10 cellular contexts compared by ENCODE assay signal in the genomic region with DNA sequence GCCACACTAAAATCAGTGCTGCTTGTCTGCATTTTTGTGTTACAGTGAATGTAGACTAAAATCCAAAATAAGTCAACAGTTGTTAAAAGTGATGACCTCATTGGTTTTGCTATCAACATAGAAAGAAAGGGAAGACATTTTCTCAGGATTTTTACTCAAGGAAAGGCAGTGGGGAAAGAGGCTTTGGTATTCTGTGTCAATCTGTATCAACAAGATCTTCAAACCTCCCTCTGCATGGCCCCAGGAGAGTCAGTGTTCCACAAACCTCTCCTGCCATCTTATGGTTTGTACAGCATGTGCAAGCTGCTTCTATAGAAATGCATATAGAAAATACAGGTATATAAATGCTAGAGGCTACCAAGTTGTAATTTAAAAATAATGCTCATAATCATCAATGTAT. TPM values are rescaled to one million over a fixed set of nuclear protein-coding genes. Genes with fewer than 3 reads are reported as not detected.
DNase-seq lines count a peak whose midpoint lies in the region; ATAC-seq, FAIRE-seq and TF ChIP-seq lines count a peak whose summit lies in the region.
"Had no signal": no experiment of that assay in that cellular context is flagged by ENCODE, and none has a peak within 500 bp of the region (broad histone marks: within the 10 kb centered on the region; RNA-seq: fewer than 3 reads in every experiment).

No MANE protein-coding gene starts in this region.

- no peak overlapping the region for H3K14ac ChIP-seq in H1 (ENCODE audit: insufficient read length)

- no peaks in the 10 kb centered on the region for H3K4me1 Mint-ChIP-seq in CD8-positive, alpha-beta T cell (ENCODE audit: low read depth)

- H4K20me1 ChIP-seq in Loucy (ENCODE audit: insufficient read depth, low read length, poor library complexity, severe bottlenecking) (no peaks in the 10 kb centered on the region), H1 (replicated peaks in 1 of 2; ENCODE audit: control insufficient read depth in 1 of 2, insufficient read depth in 2 of 2, low read length in 2 of 2) (no peaks in the 10 kb centered on the region)

- no peak overlapping the region for H3K27ac Mint-ChIP-seq in CD8-positive, alpha-beta T cell

- H2BK12ac ChIP-seq in H1 (ENCODE audit: low read depth, low read length), result no peak overlapping the region

- CTCF ChIA-PET in A549 (lab: Yijun Ruan, JAX) (no interaction called here), H1 (lab: Charles Lee; ENCODE audit: partially characterized antibody) (interaction anchor here (1.9 to 2.0 kb wide), 2 partner anchors 10 to 167 kb away, joined by 6 to 9 read pairs; no protein-coding TSS in a partner anchor)
- CTCF ChIA-PET in CD8-positive, alpha-beta T cell (lab: Charles Lee), result no interaction called here

- H3K23ac ChIP-seq in H1 (ENCODE audit: insufficient read length), result no peak overlapping the region

- no peak overlapping the region for H4K5ac ChIP-seq in H1 (ENCODE audit: insufficient read length, low read depth, low read length)

- no peak for TF ChIP-seq EP300 in A549 (IDR thresholded peaks at IDR 0.05)
- TF ChIP-seq EP300 in H1 (IDR thresholded peaks at IDR 0.05; ENCODE audit: borderline replicate concordance in 1 of 2, low read depth in 2 of 2, low read length in 2 of 2), result no peak

- no peak overlapping the region for H2BK20ac ChIP-seq in H1 (ENCODE audit: low read length)

- no peak overlapping the region for H3K27ac ChIP-seq in A549
- no peak overlapping the region for H3K27ac ChIP-seq in H1 (ENCODE audit: low read depth, low read length)
- H3K27ac ChIP-seq in CD8-positive, alpha-beta T cell (ENCODE audit: low read depth, low read length), result no peak overlapping the region

- H3K4me3 Mint-ChIP-seq in CD8-positive, alpha-beta T cell, result no peak overlapping the region

- DNase-seq in A549 (ENCODE audit: low read depth in 1 of 2, low spot score in 1 of 2) (peak; percentile 1 to 11), H1 (ENCODE audit: low read depth in 1 of 2, low spot score in 2 of 2) (no peak), NCI-H2107 (lab: John Stamatoyannopoulos, UW) (no peak), NCI-H2196 (lab: John Stamatoyannopoulos, UW; ENCODE audit: unreplicated experiment) (no peak), middle frontal gyrus (ENCODE audit: extremely low spot score, low spot score) (no peak)
- no peak for DNase-seq in CD8-positive, alpha-beta T cell

- no peaks in the 10 kb centered on the region for H3K4me1 ChIP-seq in A549
- H3K4me1 ChIP-seq in Loucy (ENCODE audit: insufficient read depth, low read length, poor library complexity, severe bottlenecking), result no peaks in the 10 kb centered on the region
- no peaks in the 10 kb centered on the region for H3K4me1 ChIP-seq in H1 (replicated peaks in 1 of 4; ENCODE audit: control insufficient read depth in 3 of 4, insufficient read depth in 4 of 4, low read length in 3 of 4)
- H3K4me1 ChIP-seq in CD8-positive, alpha-beta T cell (ENCODE audit: insufficient read depth, low read length), result no peaks in the 10 kb centered on the region

- ATAC-seq in A549, result 0 out of 6 replicates have a peak, but pooled peaks of 1 of the 2 experiments have one; percentile 46
- ATAC-seq in GM19372 (IDR thresholded peaks at IDR 0.05; ENCODE audit: low read depth, unreplicated experiment), result peak; percentile 63
- ATAC-seq in CD8-positive, alpha-beta T cell, result no peak

- intact Hi-C loops in CD8-positive, alpha-beta T cell (cut with DNase I, micrococcal nuclease), result no loop called here

- H2BK5ac ChIP-seq in H1 (ENCODE audit: low read depth, low read length), result no peak overlapping the region

- no peaks in the 10 kb centered on the region for H3K27me3 ChIP-seq in Loucy (ENCODE audit: insufficient read depth, low read length, poor library complexity, severe bottlenecking)
- no peaks in the 10 kb centered on the region for H3K27me3 ChIP-seq in H1 (replicated peaks in 1 of 4; ENCODE audit: control insufficient read depth in 3 of 4, extremely low read depth in 1 of 4, insufficient read depth in 3 of 4, low read length in 3 of 4)
- H3K27me3 ChIP-seq in CD8-positive, alpha-beta T cell (ENCODE audit: insufficient read depth, low read length), result no peaks in the 10 kb centered on the region

- POLR2A ChIA-PET in A549 (lab: Yijun Ruan, JAX) (no interaction called here), H1 (lab: Charles Lee; ENCODE audit: partially characterized antibody) (no interaction called here)
- POLR2A ChIA-PET in CD8-positive, alpha-beta T cell (lab: Charles Lee), result no interaction called here

- H3K79me1 ChIP-seq in H1 (ENCODE audit: low read depth, low read length), result no peaks in the 10 kb centered on the region

- no peaks in the 10 kb centered on the region for H3K9me2 ChIP-seq in Loucy (replicated peaks; ENCODE audit: low read depth, low read length)

- TF ChIP-seq CTCF in A549 (IDR thresholded peaks at IDR 0.05) (0 out of 3 replicates have a peak, but pooled peaks have one; percentile 5), Loucy (conservative IDR thresholded peaks at IDR 0.05; ENCODE audit: low read length) (peak; percentile 23; the same call in 1 of the 2 replicates), H1 (IDR thresholded peaks at IDR 0.05; ENCODE audit: control extremely low read depth in 1 of 3, insufficient read depth in 1 of 3, low read depth in 1 of 3, low read length in 3 of 3) (peak in 2 of 3 experiments; percentile 27 to 32; a peak in 2 of 4 replicates)
- no peak for TF ChIP-seq CTCF in CD8-positive, alpha-beta T cell (IDR thresholded peaks at IDR 0.05)

- H2AFZ ChIP-seq in Loucy (ENCODE audit: low read length), result no peak overlapping the region
- no peak overlapping the region for H2AFZ ChIP-seq in H1 (ENCODE audit: low read length)

- no peaks in the 10 kb centered on the region for H3K23me2 ChIP-seq in H1 (ENCODE audit: low read depth, low read length)

- H2BK120ac ChIP-seq in H1 (replicated peaks; ENCODE audit: low read depth, low read length), result no peak overlapping the region

- H3K4me3 ChIP-seq in A549 (no peak overlapping the region), Loucy (ENCODE audit: low read length, poor library complexity, severe bottlenecking) (no peak overlapping the region), H1 (ENCODE audit: extremely low read depth in 1 of 4, insufficient read depth in 2 of 4, low read depth in 3 of 4, low read length in 4 of 4) (no peak overlapping the region)
- no peak overlapping the region for H3K4me3 ChIP-seq in CD8-positive, alpha-beta T cell (ENCODE audit: low read depth, low read length)

- H3K56ac ChIP-seq in H1 (replicated peaks; ENCODE audit: insufficient read length, low read depth, low read length), result no peak overlapping the region

- no peak overlapping the region for H2AK5ac ChIP-seq in H1 (ENCODE audit: low read depth, low read length)

- no peaks in the 10 kb centered on the region for H3K9me3 Mint-ChIP-seq in CD8-positive, alpha-beta T cell

- no peak overlapping the region for H3K4ac ChIP-seq in H1 (replicated peaks; ENCODE audit: insufficient read length, low read depth, low read length)

- no peak overlapping the region for H3K18ac ChIP-seq in H1 (ENCODE audit: extremely low read depth, low read length)

- TF ChIP-seq POLR2A in A549 (IDR thresholded peaks at IDR 0.05; ENCODE audit: low read length), result no peak
- TF ChIP-seq POLR2A in H1 (IDR thresholded peaks at IDR 0.05; ENCODE audit: control extremely low read depth in 1 of 2, low read depth in 2 of 2, low read length in 2 of 2), result no peak

- no peak overlapping the region for H2BK15ac ChIP-seq in H1 (ENCODE audit: low read length)

- H3K4me2 ChIP-seq in A549, result no peak overlapping the region
- H3K4me2 ChIP-seq in Loucy (ENCODE audit: low read depth, low read length, poor library complexity, severe bottlenecking), result no peak overlapping the region
- H3K4me2 ChIP-seq in H1 (ENCODE audit: insufficient read depth in 1 of 2, low read depth in 2 of 2, low read length in 2 of 2), result no peak overlapping the region

- peaks cover 10% of the 10 kb centered on the region for H3K27me3 Mint-ChIP-seq in CD8-positive, alpha-beta T cell (ENCODE audit: low read depth)

- no peak overlapping the region for H4K91ac ChIP-seq in H1 (replicated peaks; ENCODE audit: insufficient read length, low read length)

- no peak overlapping the region for H4K8ac ChIP-seq in H1 (ENCODE audit: extremely low read depth, insufficient read depth, low read length)

- H3F3A ChIP-seq in Loucy (ENCODE audit: low read depth), result no peaks in the 10 kb centered on the region

- no peaks in the 10 kb centered on the region for H3K79me2 ChIP-seq in Loucy (ENCODE audit: insufficient read depth, low read length)
- no peaks in the 10 kb centered on the region for H3K79me2 ChIP-seq in H1 (ENCODE audit: control insufficient read depth in 1 of 2, insufficient read depth in 2 of 2, low read length in 2 of 2)

- TF ChIP-seq RAD21 in A549 (conservative IDR thresholded peaks at IDR 0.05 in 1 of 2, IDR thresholded peaks at IDR 0.05 in 1 of 2), result peak; percentile 14 to 38; a peak in 2 of 5 replicates
- TF ChIP-seq RAD21 in H1 (IDR thresholded peaks at IDR 0.05 in 1 of 2, conservative IDR thresholded peaks at IDR 0.05 in 1 of 2; ENCODE audit: low read depth in 2 of 2, low read length in 2 of 2), result peak; percentile 68 to 71

- H3K36me3 ChIP-seq in Loucy (ENCODE audit: insufficient read depth, low read length), result no peaks in the 10 kb centered on the region
- H3K36me3 ChIP-seq in H1 (ENCODE audit: control insufficient read depth in 2 of 4, insufficient read depth in 4 of 4, low read length in 3 of 4), result no peaks in the 10 kb centered on the region
- no peaks in the 10 kb centered on the region for H3K36me3 ChIP-seq in CD8-positive, alpha-beta T cell (ENCODE audit: insufficient read depth, low read length)

- no peaks in the 10 kb centered on the region for H3K36me3 Mint-ChIP-seq in CD8-positive, alpha-beta T cell

- FAIRE-seq in A549 (lab: Jason Lieb, UNC) (no peak), H1 (lab: Jason Lieb, UNC) (no peak)

- H3K9ac ChIP-seq in Loucy (ENCODE audit: low read depth, low read length, poor library complexity, severe bottlenecking) (no peak overlapping the region), H1 (replicated peaks in 1 of 4; ENCODE audit: extremely low read depth in 1 of 4, low read depth in 3 of 4, low read length in 3 of 4) (no peak overlapping the region)

- H3K9me3 ChIP-seq in A549 (no peaks in the 10 kb centered on the region), Loucy (ENCODE audit: insufficient read depth, low read depth, low read length) (no peaks in the 10 kb centered on the region; the same call in 1 of the 2 replicates), H1 (ENCODE audit: insufficient read depth in 2 of 2, low read depth in 1 of 2, low read length in 1 of 2) (peaks cover 5 to 7% of the 10 kb centered on the region in 2 experiments; a peak in 2 of 4 replicates)
- H3K9me3 ChIP-seq in CD8-positive, alpha-beta T cell (ENCODE audit: low read length), result no peaks in the 10 kb centered on the region

RNA-seq across cellular contexts. Expression of a gene that starts 13.8 kb away (rescaled TPM):
- not detected in 2 replicates for polyA plus RNA-seq in A549 (2011; rRNA removed)
- polyA plus RNA-seq in A549 (2012; cell fraction: cytosol; rRNA removed), result not detected in 2 replicates
- not detected in 2 replicates for polyA plus RNA-seq in A549 (2012; cell fraction: nucleus; rRNA removed)
- polyA plus RNA-seq in A549 (2017; fragmentation: RNase III; extraction: RNeasy Plus Mini Kit Qiagen cat#74134 plus additional on column Dnase treatment), result not detected in 3 replicates
- polyA minus RNA-seq in A549 (2011; rRNA and poly(A)+ RNA removed), result not detected in 2 replicates
- not detected in 2 replicates for total RNA-seq in H1 (2021; fragmentation: NEBNext Ultra II Directional; extraction: Animal tissue kit (Norgen Biotek cat#: 25700))
- 0.08 TPM in 1 of 2 replicates, not detected in the other for polyA plus RNA-seq in H1 (2011; rRNA removed)
- not detected for polyA plus RNA-seq in H1 (2011; cell fraction: cytosol; rRNA removed)
- polyA plus RNA-seq in H1 (2011; cell fraction: nucleus; rRNA removed), result 0.26 TPM
- polyA plus RNA-seq in H1 (2012, experiment 1 of 2), result 0.05 TPM in 1 of 4 replicates, not detected in the others
- polyA plus RNA-seq in H1 (2012, experiment 2 of 2), result not detected
- 0.08 TPM for polyA plus RNA-seq in H1 (2013, experiment 1 of 2)
- 0.07 TPM for polyA plus RNA-seq in H1 (2013, experiment 2 of 2)
- polyA minus RNA-seq in H1 (2011; rRNA and poly(A)+ RNA removed), result 0.35 TPM in 1 of 2 replicates, not detected in the other
- not detected for polyA minus RNA-seq in H1 (2011; cell fraction: cytosol; rRNA and poly(A)+ RNA removed)
- not detected for polyA minus RNA-seq in H1 (2011; cell fraction: nucleus; rRNA and poly(A)+ RNA removed)
- total RNA-seq in CD8-positive, alpha-beta T cell, result not detected
- total RNA-seq: HT1080 had no signal
- polyA plus RNA-seq: esophagus had no signal

RNA-seq across cellular contexts. Expression of a gene that starts 18.5 kb away (rescaled TPM):
- not detected in 2 replicates for polyA plus RNA-seq in A549 (2011; rRNA removed)
- not detected in 2 replicates for polyA plus RNA-seq in A549 (2012; cell fraction: cytosol; rRNA removed)
- polyA plus RNA-seq in A549 (2012; cell fraction: nucleus; rRNA removed), result not detected in 2 replicates
- not detected in 3 replicates for polyA plus RNA-seq in A549 (2017; fragmentation: RNase III; extraction: RNeasy Plus Mini Kit Qiagen cat#74134 plus additional on column Dnase treatment)
- not detected in 2 replicates for polyA minus RNA-seq in A549 (2011; rRNA and poly(A)+ RNA removed)
- not detected in 2 replicates for total RNA-seq in H1 (2021; fragmentation: NEBNext Ultra II Directional; extraction: Animal tissue kit (Norgen Biotek cat#: 25700))
- not detected in 2 replicates for polyA plus RNA-seq in H1 (2011; rRNA removed)
- not detected for polyA plus RNA-seq in H1 (2011; cell fraction: cytosol; rRNA removed)
- polyA plus RNA-seq in H1 (2011; cell fraction: nucleus; rRNA removed), result not detected
- polyA plus RNA-seq in H1 (2012, experiment 1 of 2), result not detected in 4 replicates
- polyA plus RNA-seq in H1 (2012, experiment 2 of 2), result not detected
- polyA plus RNA-seq in H1 (2013, experiment 1 of 2), result not detected
- polyA plus RNA-seq in H1 (2013, experiment 2 of 2), result not detected
- 0.27 TPM in 1 of 2 replicates, not detected in the other for polyA minus RNA-seq in H1 (2011; rRNA and poly(A)+ RNA removed)
- polyA minus RNA-seq in H1 (2011; cell fraction: cytosol; rRNA and poly(A)+ RNA removed), result not detected
- not detected for polyA minus RNA-seq in H1 (2011; cell fraction: nucleus; rRNA and poly(A)+ RNA removed)
- total RNA-seq in CD8-positive, alpha-beta T cell, result not detected
- total RNA-seq: HT1080 had no signal
- polyA plus RNA-seq: esophagus had no signal

RNA-seq across cellular contexts. Expression of a gene that starts 26.5 kb away (rescaled TPM):
- polyA plus RNA-seq in A549 (2011; rRNA removed) (0.09 and 0.19 TPM in 2 replicates), A549 (2017; fragmentation: RNase III; extraction: RNeasy Plus Mini Kit Qiagen cat#74134 plus additional on column Dnase treatment) (0.06 to 0.10 TPM in 2 of 3 replicates, not detected in the other), H1 (2011; rRNA removed) (0.06 TPM in 1 of 2 replicates, not detected in the other)
- polyA plus RNA-seq in A549 (2012; cell fraction: cytosol; rRNA removed), result 0.07 and 0.08 TPM in 2 replicates
- 0.05 TPM in 1 of 2 replicates, not detected in the other for polyA plus RNA-seq in A549 (2012; cell fraction: nucleus; rRNA removed)
- 0.29 and 0.54 TPM in 2 replicates for polyA minus RNA-seq in A549 (2011; rRNA and poly(A)+ RNA removed)
- not detected in 2 replicates for total RNA-seq in H1 (2021; fragmentation: NEBNext Ultra II Directional; extraction: Animal tissue kit (Norgen Biotek cat#: 25700))
- 0.06 TPM for polyA plus RNA-seq in H1 (2011; cell fraction: cytosol; rRNA removed)
- 0.24 TPM for polyA plus RNA-seq in H1 (2011; cell fraction: nucleus; rRNA removed)
- polyA plus RNA-seq in H1 (2012, experiment 1 of 2), result not detected in 4 replicates
- not detected for polyA plus RNA-seq in H1 (2012, experiment 2 of 2)
- polyA plus RNA-seq in H1 (2013, experiment 1 of 2), result not detected
- polyA plus RNA-seq in H1 (2013, experiment 2 of 2), result not detected
- 0.25 and 2.4 TPM in 2 replicates for polyA minus RNA-seq in H1 (2011; rRNA and poly(A)+ RNA removed)
- polyA minus RNA-seq in H1 (2011; cell fraction: cytosol; rRNA and poly(A)+ RNA removed), result not detected
- 0.90 TPM for polyA minus RNA-seq in H1 (2011; cell fraction: nucleus; rRNA and poly(A)+ RNA removed)
- total RNA-seq in CD8-positive, alpha-beta T cell, result not detected
- polyA plus RNA-seq: esophagus had no signal

RNA-seq across cellular contexts. Expression of a gene that starts 45.7 kb away (rescaled TPM):
- polyA plus RNA-seq in A549 (2011; rRNA removed) (not detected in 2 replicates), A549 (2017; fragmentation: RNase III; extraction: RNeasy Plus Mini Kit Qiagen cat#74134 plus additional on column Dnase treatment) (not detected in 3 replicates), H1 (2011; rRNA removed) (not detected in 2 replicates)
- not detected in 2 replicates for polyA plus RNA-seq in A549 (2012; cell fraction: cytosol; rRNA removed)
- not detected in 2 replicates for polyA plus RNA-seq in A549 (2012; cell fraction: nucleus; rRNA removed)
- not detected in 2 replicates for polyA minus RNA-seq in A549 (2011; rRNA and poly(A)+ RNA removed)
- not detected in 2 replicates for total RNA-seq in H1 (2021; fragmentation: NEBNext Ultra II Directional; extraction: Animal tissue kit (Norgen Biotek cat#: 25700))
- polyA plus RNA-seq in H1 (2011; cell fraction: cytosol; rRNA removed), result not detected
- not detected for polyA plus RNA-seq in H1 (2011; cell fraction: nucleus; rRNA removed)
- not detected in 4 replicates for polyA plus RNA-seq in H1 (2012, experiment 1 of 2)
- polyA plus RNA-seq in H1 (2012, experiment 2 of 2), result not detected
- polyA plus RNA-seq in H1 (2013, experiment 1 of 2), result not detected
- not detected for polyA plus RNA-seq in H1 (2013, experiment 2 of 2)
- polyA minus RNA-seq in H1 (2011; rRNA and poly(A)+ RNA removed), result 0.60 TPM in 1 of 2 replicates, not detected in the other
- not detected for polyA minus RNA-seq in H1 (2011; cell fraction: cytosol; rRNA and poly(A)+ RNA removed)
- polyA minus RNA-seq in H1 (2011; cell fraction: nucleus; rRNA and poly(A)+ RNA removed), result 2.2 TPM
- total RNA-seq in CD8-positive, alpha-beta T cell, result not detected
- polyA plus RNA-seq: esophagus had no signal

RNA-seq across cellular contexts. Expression of a gene that starts 52.1 kb away (rescaled TPM):
- polyA plus RNA-seq in A549 (2011; rRNA removed), result not detected in 2 replicates
- polyA plus RNA-seq in A549 (2012; cell fraction: cytosol; rRNA removed), result not detected in 2 replicates
- not detected in 2 replicates for polyA plus RNA-seq in A549 (2012; cell fraction: nucleus; rRNA removed)
- not detected in 3 replicates for polyA plus RNA-seq in A549 (2017; fragmentation: RNase III; extraction: RNeasy Plus Mini Kit Qiagen cat#74134 plus additional on column Dnase treatment)
- not detected in 2 replicates for polyA minus RNA-seq in A549 (2011; rRNA and poly(A)+ RNA removed)
- total RNA-seq in H1 (2021; fragmentation: NEBNext Ultra II Directional; extraction: Animal tissue kit (Norgen Biotek cat#: 25700)), result not detected in 2 replicates
- polyA plus RNA-seq in H1 (2011; rRNA removed), result 0.08 and 0.13 TPM in 2 replicates
- not detected for polyA plus RNA-seq in H1 (2011; cell fraction: cytosol; rRNA removed)
- not detected for polyA plus RNA-seq in H1 (2011; cell fraction: nucleus; rRNA removed)
- not detected in 4 replicates for polyA plus RNA-seq in H1 (2012, experiment 1 of 2)
- polyA plus RNA-seq in H1 (2012, experiment 2 of 2), result not detected
- polyA plus RNA-seq in H1 (2013, experiment 1 of 2), result not detected
- not detected for polyA plus RNA-seq in H1 (2013, experiment 2 of 2)
- not detected in 2 replicates for polyA minus RNA-seq in H1 (2011; rRNA and poly(A)+ RNA removed)
- not detected for polyA minus RNA-seq in H1 (2011; cell fraction: cytosol; rRNA and poly(A)+ RNA removed)
- polyA minus RNA-seq in H1 (2011; cell fraction: nucleus; rRNA and poly(A)+ RNA removed), result not detected
- total RNA-seq in CD8-positive, alpha-beta T cell, result not detected
- total RNA-seq: HT1080 had no signal
- polyA plus RNA-seq: esophagus had no signal

Comparison
In these comparisons a context has a peak if more than half of its experiments do, and no peak if none do; other contexts are left out.
1. DNase-seq: peak in A549 (2 of 2); none in H1 (0 of 2), CD8-positive, alpha-beta T cell (0 of 7), NCI-H2107 (single experiment), NCI-H2196 (single experiment) and middle frontal gyrus (single experiment).